Comparison of ENCODE assay signal across 8 cellular contexts in genomic region chr5:111254613-111255012, GRCh38. TPM values are rescaled to one million over a fixed set of nuclear protein-coding genes. Genes with fewer than 3 reads are reported as not detected.
DNase-seq lines count a peak whose midpoint lies in the region; ATAC-seq and TF ChIP-seq lines count a peak whose summit lies in the region.

No MANE protein-coding gene starts in this region.

- ATAC-seq in GM21381 (IDR thresholded peaks at IDR 0.05; ENCODE audit: unreplicated experiment) (peak; percentile 74), aorta (ENCODE audit: low FRiP score) (no peak)

- no peaks in the 10 kb centered on the region for H3K36me3 ChIP-seq in CD4-positive, alpha-beta memory T cell (ENCODE audit: insufficient read depth, low read length)
- H3K36me3 ChIP-seq in aorta (ENCODE audit: control insufficient read depth in 1 of 2, insufficient read depth in 2 of 2, low read length in 1 of 2) (no peaks in the 10 kb centered on the region), prostate gland (no peaks in the 10 kb centered on the region)

- no peak overlapping the region for H3K4me3 ChIP-seq in CD4-positive, alpha-beta memory T cell (ENCODE audit: low read length in 2 of 2)
- H3K4me3 ChIP-seq in aorta (ENCODE audit: low read length in 2 of 2) (no peak overlapping the region), prostate gland (no peak overlapping the region)

- intact Hi-C loops in CD4-positive, alpha-beta memory T cell (cut with micrococcal nuclease), result loop anchor here (2.0 to 5.0 kb wide), 2 partner anchors 16 to 32 kb away; partner anchors contain the start of gene CAMK4
- intact Hi-C loops in aorta (cut with DNase I), result no loop called here
- intact Hi-C loops in prostate gland (cut with DNase I), result no loop called here

- H3K4me3 Mint-ChIP-seq in CD4-positive, alpha-beta memory T cell, result peak overlapping the region in 7 of 8 donors; percentile 71 to 84 (median 77)

- H3K27ac ChIP-seq in CD4-positive, alpha-beta memory T cell (ENCODE audit: low read depth, low read length), result peak overlapping the region; percentile 78
- H3K27ac ChIP-seq in aorta (ENCODE audit: low read depth in 1 of 2, low read length in 2 of 2), result no peak overlapping the region
- no peak overlapping the region for H3K27ac ChIP-seq in prostate gland

- H3K9me3 ChIP-seq in CD4-positive, alpha-beta memory T cell (ENCODE audit: control insufficient read depth in 1 of 2, low read length in 2 of 2), result no peaks in the 10 kb centered on the region
- H3K9me3 ChIP-seq in aorta (ENCODE audit: control insufficient read depth, low read length) (no peaks in the 10 kb centered on the region), prostate gland (no peaks in the 10 kb centered on the region)

- TF ChIP-seq POLR2A in prostate gland (IDR thresholded peaks at IDR 0.05), result no peak

- POLR2A ChIA-PET in CD4-positive, alpha-beta memory T cell (lab: Charles Lee; ENCODE audit: partially characterized antibody), result interaction anchor here (1.0 to 9.8 kb wide), 8 partner anchors 9 to 30 kb away, joined by 3 to 75 read pairs (median 4); partner anchors contain the start of gene CAMK4

- 91% methylated on average over 3 of the region's 3 CpGs for WGBS in aorta, 2 donors
- 65% methylated on average over 3 of the region's 3 CpGs for WGBS in prostate gland

- DNase-seq in CD4-positive, alpha-beta memory T cell, result peak; percentile 47 to 94 (median 58)
- DNase-seq in HT1080 (ENCODE audit: low read depth) (peak; percentile 9), aorta (no peak), dermis blood vessel endothelial cell (no peak), prostate gland (ENCODE audit: low spot score) (no peak)
- peak in 2 of 3 experiments; percentile 47 for DNase-seq in activated CD8-positive, alpha-beta memory T cell treated with anti-CD3 and anti-CD28 coated beads for 48 hours (ENCODE audit: low read depth in 2 of 3, low spot score in 2 of 3)
- peak; percentile 59 for DNase-seq in stimulated activated CD4-positive, alpha-beta T cell treated with anti-CD3 and anti-CD28 coated beads, Interleukin-12 subunit alpha, Interleukin-12 subunit beta, amount 100 ng/mL, for 4 hours

- peaks cover 74% of the 10 kb centered on the region for H3K4me1 ChIP-seq in CD4-positive, alpha-beta memory T cell (ENCODE audit: insufficient read depth, low read length)
- no peaks in the 10 kb centered on the region for H3K4me1 ChIP-seq in aorta (ENCODE audit: control insufficient read depth in 1 of 2, insufficient read depth in 2 of 2, low read length in 2 of 2)
- H3K4me1 ChIP-seq in prostate gland (replicated peaks), result no peaks in the 10 kb centered on the region

- peaks cover 61 to 71% (median 70%) of the 10 kb centered on the region in 4 donors for H3K4me1 Mint-ChIP-seq in CD4-positive, alpha-beta memory T cell

- peaks cover 12 to 20% of the 10 kb centered on the region in 2 donors for H3K36me3 Mint-ChIP-seq in CD4-positive, alpha-beta memory T cell

- H3K9me3 Mint-ChIP-seq in CD4-positive, alpha-beta memory T cell, result peaks cover 0 to 11% (median 0%) of the 10 kb centered on the region in 8 donors

- no peaks in the 10 kb centered on the region for H3K27me3 ChIP-seq in CD4-positive, alpha-beta memory T cell (ENCODE audit: insufficient read depth, low read length)
- H3K27me3 ChIP-seq in aorta (ENCODE audit: control insufficient read depth in 1 of 2, insufficient read depth in 2 of 2, low read length in 1 of 2) (no peaks in the 10 kb centered on the region), prostate gland (replicated peaks; ENCODE audit: insufficient read depth) (no peaks in the 10 kb centered on the region)

- CTCF ChIA-PET in CD4-positive, alpha-beta memory T cell (lab: Charles Lee; ENCODE audit: partially characterized antibody), result interaction anchor here (0.6 to 3.7 kb wide), 5 partner anchors 16 to 31 kb away, joined by 3 to 17 read pairs (median 9); partner anchors contain the start of gene CAMK4

- no peak for TF ChIP-seq CTCF in prostate gland (IDR thresholded peaks at IDR 0.05)

- H3K27me3 Mint-ChIP-seq in CD4-positive, alpha-beta memory T cell, result no peaks in the 10 kb centered on the region

- H3K27ac Mint-ChIP-seq in CD4-positive, alpha-beta memory T cell, result peak overlapping the region; percentile 82 to 93 (median 88)

RNA-seq across cellular contexts. Expression of gene CAMK4, which starts 30.4 kb away (rescaled TPM):
- total RNA-seq in CD4-positive, alpha-beta memory T cell, result 100 to 1,000 TPM; 243 to 257 TPM
- polyA plus RNA-seq in CD4-positive, alpha-beta memory T cell, result 10 to 100 TPM; 84.3 to 86.9 TPM
- total RNA-seq in HT1080 (2014; rRNA removed; shearing (Covaris generic)), result 28.0 and 35.4 TPM in 2 replicates
- 11.8 and 12.5 TPM in 2 replicates for polyA plus RNA-seq in HT1080 (2015; cell fraction: cytosol; rRNA removed)
- 5.4 and 6.8 TPM in 2 replicates for polyA plus RNA-seq in HT1080 (2015; cell fraction: nucleus; rRNA removed)
- under 1 TPM; 0.62 to 0.90 TPM for total RNA-seq in aorta
- under 1 TPM in 1 of 2 donors, not detected in 1; 0.08 TPM for polyA plus RNA-seq in aorta
- under 0.01 and 0.28 TPM in 2 replicates for total RNA-seq in dermis blood vessel endothelial cell
- 10 to 100 TPM in 1 of 2 donors, 1 to 10 TPM in 1; 6.7 to 14.0 TPM for total RNA-seq in prostate gland

Comparison
In these comparisons a context has a peak if more than half of its experiments do, and no peak if none do; other contexts are left out.
1. DNase-seq: peak in CD4-positive, alpha-beta memory T cell (5 of 5), HT1080 (single experiment), activated CD8-positive, alpha-beta memory T cell treated with anti-CD3 and anti-CD28 coated beads for 48 hours (2 of 3) and stimulated activated CD4-positive, alpha-beta T cell treated with anti-CD3 and anti-CD28 coated beads, Interleukin-12 subunit alpha, Interleukin-12 subunit beta, amount 100 ng/mL, for 4 hours (single experiment); none in aorta (0 of 2), dermis blood vessel endothelial cell (single experiment) and prostate gland (single experiment).